Comparison of ENCODE assay signal across 26 cellular contexts in genomic region chr19:12567951-12568350, GRCh38. TPM values are rescaled to one million over a fixed set of nuclear protein-coding genes. Genes with fewer than 3 reads are reported as not detected.
DNase-seq lines count a peak whose midpoint lies in the region; ATAC-seq and TF ChIP-seq lines count a peak whose summit lies in the region.
"Had no signal": no experiment of that assay in that cellular context is flagged by ENCODE, and none has a peak within 500 bp of the region (broad histone marks: within the 10 kb centered on the region; RNA-seq: fewer than 3 reads in every experiment).

No MANE protein-coding gene starts in this region.

- no peak overlapping the region for H3K4me3 Mint-ChIP-seq in CD4-positive, alpha-beta T cell
- H3K4me3 Mint-ChIP-seq: CD4-positive, alpha-beta memory T cell had no signal

- H2BK5ac ChIP-seq in IMR-90 (ENCODE audit: low read depth, low read length, poor library complexity, severe bottlenecking) = no peak overlapping the region
- no peak overlapping the region for H2BK5ac ChIP-seq in trophoblast cell (ENCODE audit: low read depth, low read length, poor library complexity)

- no peak overlapping the region for H3K27ac Mint-ChIP-seq in CD4-positive, alpha-beta T cell

- no peak overlapping the region for H4K8ac ChIP-seq in IMR-90 (ENCODE audit: low read depth in 2 of 2, low read length in 2 of 2)
- no peak overlapping the region for H4K8ac ChIP-seq in trophoblast cell (ENCODE audit: low read depth, low read length)

- no peak overlapping the region for H4K5ac ChIP-seq in IMR-90 (ENCODE audit: low read depth, low read length)

- no peak overlapping the region for H3K4me3 ChIP-seq in IMR-90 (ENCODE audit: insufficient read depth, low read depth, low read length)
- no peak overlapping the region for H3K4me3 ChIP-seq in fibroblast of mammary gland (ENCODE audit: control insufficient read depth, low read depth, low read length)
- no peak overlapping the region for H3K4me3 ChIP-seq in trophoblast cell (ENCODE audit: low read depth, low read length)
- no peak overlapping the region for H3K4me3 ChIP-seq in suprapubic skin
- H3K4me3 ChIP-seq in mammary epithelial cell (replicated peaks in 1 of 3; ENCODE audit: insufficient read depth in 1 of 3, low read depth in 2 of 3, low read length in 3 of 3) = no peak overlapping the region
- H3K4me3 ChIP-seq: BLaER1 treated with 17β-estradiol and CSF1 and Interleukin-3, amounts not matched to agents 10 nM and 100 nM; K562; PC-9; SJCRH30 had no signal

- H2AK5ac ChIP-seq in IMR-90 (ENCODE audit: low read depth, low read length) = no peak overlapping the region
- H2AK5ac ChIP-seq in trophoblast cell (ENCODE audit: low read length) = no peak overlapping the region

- no peak overlapping the region for H3K4me2 ChIP-seq in IMR-90 (ENCODE audit: low read depth, low read length)
- no peak overlapping the region for H3K4me2 ChIP-seq in trophoblast cell (ENCODE audit: low read length)
- no peak overlapping the region for H3K4me2 ChIP-seq in mammary epithelial cell (ENCODE audit: insufficient read depth, low read depth, low read length)
- H3K4me2 ChIP-seq: BLaER1 treated with 17β-estradiol and CSF1 and Interleukin-3, amounts not matched to agents 10 nM and 100 nM; PC-9 had no signal

- H3K79me1 ChIP-seq in IMR-90 (ENCODE audit: low read depth in 1 of 2, low read length in 2 of 2) (no peaks in the 10 kb centered on the region), trophoblast cell (ENCODE audit: low read length) (no peaks in the 10 kb centered on the region)

- POLR2A ChIA-PET in IMR-90 (lab: Charles Lee; ENCODE audit: unreplicated experiment) = no interaction called here
- POLR2A ChIA-PET in CD4-positive, alpha-beta T cell (lab: Charles Lee) = interaction anchor here (1.2 to 1.3 kb wide), 2 partner anchors 46 to 101 kb away, joined by 4 to 6 read pairs; a partner anchor contains a TSS

- dilution Hi-C loops in IMR-90 (cut with HindIII; ENCODE audit: low sequenced_read_pairs, unreplicated experiment) = no loop called here
- dilution Hi-C loops in mammary epithelial cell (cut with HindIII; ENCODE audit: low sequenced_read_pairs) = no loop called here

- no peak for ATAC-seq in IMR-90 (ENCODE audit: low read depth)
- ATAC-seq in CD4-positive, alpha-beta T cell (ENCODE audit: poor library complexity) = no peak
- ATAC-seq: HepG2, K562, Right ventricle myocardium inferior, SK-N-SH treated with all-trans-retinoic acid at 6 μM for 48 hours had no signal

- no peaks in the 10 kb centered on the region; the same call in 1 of the 2 replicates for H3K27me3 ChIP-seq in IMR-90 (ENCODE audit: control insufficient read depth, insufficient read depth, low read length)
- H3K27me3 ChIP-seq in trophoblast cell (ENCODE audit: insufficient read depth, low read length) = no peaks in the 10 kb centered on the region
- H3K27me3 ChIP-seq in suprapubic skin = no peaks in the 10 kb centered on the region
- no peaks in the 10 kb centered on the region for H3K27me3 ChIP-seq in CD4-positive, alpha-beta T cell (ENCODE audit: control insufficient read depth, insufficient read depth, low read length)
- H3K27me3 ChIP-seq in mammary epithelial cell (ENCODE audit: insufficient read depth, low read length) = no peaks in the 10 kb centered on the region
- H3K27me3 ChIP-seq: BLaER1 treated with 17β-estradiol and CSF1 and Interleukin-3, amounts not matched to agents 10 nM and 100 nM; SJCRH30 had no signal

- H3K36me3 ChIP-seq in IMR-90 (ENCODE audit: control insufficient read depth, insufficient read depth, low read length) (no peaks in the 10 kb centered on the region), trophoblast cell (ENCODE audit: control insufficient read depth in 1 of 2, insufficient read depth in 2 of 2, low read length in 2 of 2) (no peaks in the 10 kb centered on the region), suprapubic skin (no peaks in the 10 kb centered on the region), mammary epithelial cell (ENCODE audit: insufficient read depth, low read length) (no peaks in the 10 kb centered on the region)
- H3K36me3 ChIP-seq: BLaER1 treated with 17β-estradiol and CSF1 and Interleukin-3, amounts not matched to agents 10 nM and 100 nM; SJCRH30 had no signal

- H3K23ac ChIP-seq in IMR-90 (ENCODE audit: low read depth, low read length) (no peak overlapping the region), trophoblast cell (ENCODE audit: low read length) (no peak overlapping the region)

- H3K9me3 Mint-ChIP-seq in CD4-positive, alpha-beta T cell = no peaks in the 10 kb centered on the region
- H3K9me3 Mint-ChIP-seq: CD4-positive, alpha-beta memory T cell had no signal

- TF ChIP-seq CTCF in IMR-90 (conservative IDR thresholded peaks at IDR 0.05; ENCODE audit: low read depth, low read length) = no peak
- TF ChIP-seq CTCF in fibroblast of mammary gland (conservative IDR thresholded peaks at IDR 0.05; ENCODE audit: control insufficient read depth, insufficient read depth, low read depth, low read length) = no peak
- no peak for TF ChIP-seq CTCF in suprapubic skin (IDR thresholded peaks at IDR 0.05)
- TF ChIP-seq CTCF in CD4-positive, alpha-beta T cell (IDR thresholded peaks at IDR 0.05) = no peak
- TF ChIP-seq CTCF in mammary epithelial cell (conservative IDR thresholded peaks at IDR 0.05 in 1 of 2, IDR thresholded peaks at IDR 0.05 in 1 of 2; ENCODE audit: extremely low read depth in 1 of 2, insufficient read depth in 1 of 2, low read depth in 1 of 2, low read length in 2 of 2) = no peak

- H3K4me1 Mint-ChIP-seq in CD4-positive, alpha-beta T cell (ENCODE audit: low read depth) = peaks cover 5% of the 10 kb centered on the region

- no peaks in the 10 kb centered on the region for H3K9me1 ChIP-seq in IMR-90 (ENCODE audit: insufficient read depth, low read length)

- no peaks in the 10 kb centered on the region for H3K36me3 Mint-ChIP-seq in CD4-positive, alpha-beta T cell (ENCODE audit: low read depth)
- H3K36me3 Mint-ChIP-seq: CD4-positive, alpha-beta memory T cell had no signal

- BruUV-seq in IMR-90 (replicated peaks; lab: Mats Ljungman, UMichigan) (no TSS peak), mammary epithelial cell (replicated peaks; lab: Mats Ljungman, UMichigan) (no TSS peak)

- H3K4me1 ChIP-seq in IMR-90 (ENCODE audit: control insufficient read depth, insufficient read depth, low read length) (no peaks in the 10 kb centered on the region), trophoblast cell (ENCODE audit: control insufficient read depth in 1 of 2, insufficient read depth in 2 of 2, low read length in 2 of 2) (no peaks in the 10 kb centered on the region), suprapubic skin (peaks cover 7% of the 10 kb centered on the region), mammary epithelial cell (ENCODE audit: insufficient read depth, low read length) (no peaks in the 10 kb centered on the region)
- H3K4me1 ChIP-seq: SJCRH30 had no signal

- H3K27ac ChIP-seq in IMR-90 (ENCODE audit: insufficient read depth, low read length) (no peak overlapping the region), trophoblast cell (ENCODE audit: low read depth, low read length) (no peak overlapping the region), suprapubic skin (no peak overlapping the region), mammary epithelial cell (ENCODE audit: insufficient read depth, low read depth, low read length) (no peak overlapping the region)
- no peak overlapping the region for H3K27ac ChIP-seq in CD4-positive, alpha-beta T cell (ENCODE audit: low read depth, low read length)
- H3K27ac ChIP-seq: BLaER1 treated with 17β-estradiol and CSF1 and Interleukin-3, amounts not matched to agents 10 nM and 100 nM; PC-9; SJCRH30 had no signal

- H2BK12ac ChIP-seq in trophoblast cell (ENCODE audit: low read length) = no peak overlapping the region

- no peak overlapping the region for H4K91ac ChIP-seq in IMR-90 (ENCODE audit: insufficient read depth, low read depth, low read length)
- no peak overlapping the region for H4K91ac ChIP-seq in trophoblast cell (ENCODE audit: low read depth, low read length)

- in situ Hi-C loops in IMR-90 (cut with MboI; ENCODE audit: low sequenced_read_pairs) = loop anchor here (5.0 kb wide), 1 partner anchor 104 kb away; no protein-coding TSS in a partner anchor
- in situ Hi-C loops in mammary epithelial cell (cut with MboI; ENCODE audit: low sequenced_read_pairs in 2 of 2) = loop anchor here (10.0 kb wide), 1 partner anchor 107 kb away; no protein-coding TSS in a partner anchor

- TF ChIP-seq RAD21 in IMR-90 (IDR thresholded peaks at IDR 0.05; ENCODE audit: low read length) = no peak

- TF ChIP-seq POLR2A in IMR-90 (IDR thresholded peaks at IDR 0.05; ENCODE audit: low read depth, low read length) (no peak), suprapubic skin (IDR thresholded peaks at IDR 0.05) (no peak)

- H2BK120ac ChIP-seq in IMR-90 (ENCODE audit: low read depth, low read length) = no peak overlapping the region
- H2BK120ac ChIP-seq in trophoblast cell (ENCODE audit: insufficient read depth, low read length, poor library complexity) = no peak overlapping the region

- H3K9me3 ChIP-seq in IMR-90 (ENCODE audit: control insufficient read depth, insufficient read depth, low read length) (no peaks in the 10 kb centered on the region), trophoblast cell (ENCODE audit: insufficient read depth, low read depth, low read length) (no peaks in the 10 kb centered on the region), suprapubic skin (no peaks in the 10 kb centered on the region), mammary epithelial cell (replicated peaks; ENCODE audit: insufficient read depth, low read length) (no peaks in the 10 kb centered on the region)
- no peaks in the 10 kb centered on the region for H3K9me3 ChIP-seq in CD4-positive, alpha-beta T cell (ENCODE audit: control insufficient read depth, low read length)
- H3K9me3 ChIP-seq: BLaER1 treated with 17β-estradiol and CSF1 and Interleukin-3, amounts not matched to agents 10 nM and 100 nM; SJCRH30 had no signal

- H3K79me2 ChIP-seq in trophoblast cell (ENCODE audit: control insufficient read depth, insufficient read depth, low read length, poor library complexity) (no peaks in the 10 kb centered on the region), mammary epithelial cell (ENCODE audit: insufficient read depth, low read length) (no peaks in the 10 kb centered on the region)

- CTCF ChIA-PET in IMR-90 (lab: Yijun Ruan, JAX) = no interaction called here
- CTCF ChIA-PET in CD4-positive, alpha-beta T cell (lab: Charles Lee) = interaction anchor here (0.7 to 0.8 kb wide), 2 partner anchors 72 to 279 kb away, joined by 3 to 5 read pairs; no protein-coding TSS in a partner anchor
- CTCF ChIA-PET in mammary epithelial cell (lab: Charles Lee; ENCODE audit: low non-redundant PET) = interaction anchor here (0.6 kb wide), 1 partner anchor 101 kb away, joined by 3 read pairs; no protein-coding TSS in a partner anchor

- H2AFZ ChIP-seq in IMR-90 (replicated peaks; ENCODE audit: low read length, poor library complexity) = no peak overlapping the region
- H2AFZ ChIP-seq in trophoblast cell (ENCODE audit: insufficient read depth, low read length, poor library complexity) = no peak overlapping the region
- no peak overlapping the region for H2AFZ ChIP-seq in mammary epithelial cell (ENCODE audit: low read depth, low read length)
- H2AFZ ChIP-seq: PC-9 had no signal

- H2BK15ac ChIP-seq in IMR-90 (ENCODE audit: low read depth, low read length) = no peak overlapping the region

- DNase-seq in EH (ENCODE audit: low read depth) (peak; percentile 36), IMR-90 (peak; percentile 16), fibroblast of mammary gland (ENCODE audit: low read depth) (peak; percentile 28), trophoblast cell (peak; percentile 46 to 88), suprapubic skin (ENCODE audit: low spot score in 2 of 2) (no peak), mammary epithelial cell (no peak)
- DNase-seq in CD4-positive, alpha-beta T cell = no peak
- DNase-seq: AML-193; CD4-positive, alpha-beta memory T cell; COR-L47; Kasumi-1; MV-4-11; NCI-H1105 treated with DMSO at 0.1 percent for 48 hours; NCI-H146; NCI-H2029; NCI-H446; NCI-H524 treated with DMSO at 0.1 percent for 48 hours; NCI-H774; NK-92 treated with Interleukin-12 subunit alpha and Interleukin-12 subunit beta, amount 100 ng/mL, for 24 hours; PC-9; SJCRH30 had no signal

- 100% methylated on average over 2 of the region's 4 CpGs; no CpG with 5 or more reads in 1 of the 2 experiments for WGBS in IMR-90 (ENCODE audit: extremely low coverage in 2 of 2, insufficient read length in 1 of 2), 2 experiments
- no CpG with 5 or more reads among the region's 4 CpGs for WGBS in trophoblast cell (ENCODE audit: extremely low coverage, insufficient coverage, insufficient read length)
- 81% methylated on average over 4 of the region's 4 CpGs for WGBS in suprapubic skin
- 70% methylated on average over 4 of the region's 4 CpGs for WGBS in mammary epithelial cell (ENCODE audit: low coverage, missing lambda C conversion rate)

- H3K18ac ChIP-seq in IMR-90 (ENCODE audit: low read depth, low read length) (no peak overlapping the region), trophoblast cell (ENCODE audit: low read length) (no peak overlapping the region)

- no peak overlapping the region for H2BK20ac ChIP-seq in IMR-90 (ENCODE audit: low read depth, low read length)

- H3K9ac ChIP-seq in IMR-90 (ENCODE audit: low read depth, low read length) = no peak overlapping the region
- H3K9ac ChIP-seq in trophoblast cell (ENCODE audit: low read length) = no peak overlapping the region
- no peak overlapping the region for H3K9ac ChIP-seq in mammary epithelial cell (ENCODE audit: insufficient read depth, low read length)
- H3K9ac ChIP-seq: BLaER1 treated with 17β-estradiol and CSF1 and Interleukin-3, amounts not matched to agents 10 nM and 100 nM had no signal

- no peak overlapping the region for H3K56ac ChIP-seq in IMR-90 (ENCODE audit: extremely low read depth, insufficient read depth, low read length)

- no peak overlapping the region for H2AK9ac ChIP-seq in IMR-90 (replicated peaks; ENCODE audit: low read depth, low read length, poor library complexity)

- no peaks in the 10 kb centered on the region for H3K27me3 Mint-ChIP-seq in CD4-positive, alpha-beta T cell
- H3K27me3 Mint-ChIP-seq: CD4-positive, alpha-beta memory T cell had no signal

- TF ChIP-seq EP300 in suprapubic skin (IDR thresholded peaks at IDR 0.05) = no peak

- intact Hi-C loops in IMR-90 (cut with micrococcal nuclease) = no loop called here
- intact Hi-C loops in CD4-positive, alpha-beta T cell (cut with DNase I, micrococcal nuclease) = loop anchor here in 1 of 2 experiments (5.0 kb wide), 1 partner anchor 39 kb away; no protein-coding TSS in a partner anchor
- intact Hi-C loops in mammary epithelial cell (cut with micrococcal nuclease) = no loop called here

- H3K14ac ChIP-seq in IMR-90 (replicated peaks; ENCODE audit: low read depth, low read length) = no peak overlapping the region
- no peak overlapping the region for H3K14ac ChIP-seq in trophoblast cell (ENCODE audit: low read length)

- H3K4ac ChIP-seq in IMR-90 (ENCODE audit: low read depth, low read length) (no peak overlapping the region), trophoblast cell (ENCODE audit: low read depth, low read length) (no peak overlapping the region)

- H4K12ac ChIP-seq in trophoblast cell (ENCODE audit: low read depth, low read length) = no peak overlapping the region

- H4K20me1 ChIP-seq in IMR-90 (ENCODE audit: insufficient read depth, low read length) (no peaks in the 10 kb centered on the region), mammary epithelial cell (ENCODE audit: insufficient read depth, low read length) (no peaks in the 10 kb centered on the region)
- H4K20me1 ChIP-seq: BLaER1 treated with 17β-estradiol and CSF1 and Interleukin-3, amounts not matched to agents 10 nM and 100 nM had no signal

RNA-seq across cellular contexts. Expression of gene ZNF564, which starts 16.7 kb away (rescaled TPM):
- total RNA-seq in IMR-90 (2012; rRNA removed) (6.3 and 9.4 TPM in 2 replicates), suprapubic skin (10 to 100 TPM in 1 of 4 donors, 1 to 10 TPM in 3; 5.6 to 17.4 (median 7.6) TPM), mammary epithelial cell (1 to 10 TPM; 4.3 to 5.5 TPM)
- polyA plus RNA-seq in IMR-90 (2012; rRNA removed) (1.2 and 1.5 TPM in 2 replicates), mammary epithelial cell (1.2 TPM)
- polyA plus RNA-seq in IMR-90 (2012; cell fraction: cytosol; rRNA removed) = 0.26 and 0.49 TPM in 2 replicates
- 0.51 and 1.8 TPM in 2 replicates for polyA plus RNA-seq in IMR-90 (2012; cell fraction: nucleus; rRNA removed; ENCODE audit: low replicate concordance)
- polyA plus RNA-seq in trophoblast cell (2013) = 3.9 and 4.0 TPM in 2 replicates
- total RNA-seq in CD4-positive, alpha-beta T cell = 10 to 100 TPM; 17.3 to 18.0 TPM
- polyA minus RNA-seq in mammary epithelial cell = 3.2 TPM

RNA-seq across cellular contexts. Expression of gene ZNF490, which starts 42.7 kb away (rescaled TPM):
- total RNA-seq in IMR-90 (2012; rRNA removed) (8.1 and 9.0 TPM in 2 replicates), suprapubic skin (1 to 10 TPM; 5.0 to 9.3 (median 7.0) TPM), mammary epithelial cell (1 to 10 TPM; 6.5 to 8.3 TPM)
- polyA plus RNA-seq in IMR-90 (2012; rRNA removed) (1.5 and 1.7 TPM in 2 replicates), mammary epithelial cell (2.2 TPM)
- 0.38 and 0.56 TPM in 2 replicates for polyA plus RNA-seq in IMR-90 (2012; cell fraction: cytosol; rRNA removed)
- polyA plus RNA-seq in IMR-90 (2012; cell fraction: nucleus; rRNA removed; ENCODE audit: low replicate concordance) = 0.60 and 1.7 TPM in 2 replicates
- 3.3 and 3.8 TPM in 2 replicates for polyA plus RNA-seq in trophoblast cell (2013)
- total RNA-seq in CD4-positive, alpha-beta T cell = 1 to 10 TPM; 6.2 to 7.1 TPM
- 40.1 TPM for polyA minus RNA-seq in mammary epithelial cell

RNA-seq across cellular contexts. Expression of gene ZNF791, which starts 42.8 kb away (rescaled TPM):
- total RNA-seq in IMR-90 (2012; rRNA removed) (15.8 and 19.4 TPM in 2 replicates), suprapubic skin (10 to 100 TPM; 14.3 to 36.1 (median 17.3) TPM), mammary epithelial cell (10 to 100 TPM; 15.3 to 18.6 TPM)
- polyA plus RNA-seq in IMR-90 (2012; rRNA removed) (7.0 and 7.1 TPM in 2 replicates), mammary epithelial cell (6.2 TPM)
- 2.1 and 2.2 TPM in 2 replicates for polyA plus RNA-seq in IMR-90 (2012; cell fraction: cytosol; rRNA removed)
- 2.6 and 10.8 TPM in 2 replicates for polyA plus RNA-seq in IMR-90 (2012; cell fraction: nucleus; rRNA removed; ENCODE audit: low replicate concordance)
- polyA plus RNA-seq in trophoblast cell (2013) = 20.6 and 22.2 TPM in 2 replicates
- 100 to 1,000 TPM; 102 to 103 TPM for total RNA-seq in CD4-positive, alpha-beta T cell
- 19.1 TPM for polyA minus RNA-seq in mammary epithelial cell

Comparison
In these comparisons a context has a peak if more than half of its experiments do, and no peak if none do; other contexts are left out.
1. DNase-seq: peak in EH (single experiment), IMR-90 (single experiment), fibroblast of mammary gland (single experiment) and trophoblast cell (2 of 2); none in suprapubic skin (0 of 2), CD4-positive, alpha-beta T cell (0 of 10) and mammary epithelial cell (single experiment).